In the genomic region with DNA sequence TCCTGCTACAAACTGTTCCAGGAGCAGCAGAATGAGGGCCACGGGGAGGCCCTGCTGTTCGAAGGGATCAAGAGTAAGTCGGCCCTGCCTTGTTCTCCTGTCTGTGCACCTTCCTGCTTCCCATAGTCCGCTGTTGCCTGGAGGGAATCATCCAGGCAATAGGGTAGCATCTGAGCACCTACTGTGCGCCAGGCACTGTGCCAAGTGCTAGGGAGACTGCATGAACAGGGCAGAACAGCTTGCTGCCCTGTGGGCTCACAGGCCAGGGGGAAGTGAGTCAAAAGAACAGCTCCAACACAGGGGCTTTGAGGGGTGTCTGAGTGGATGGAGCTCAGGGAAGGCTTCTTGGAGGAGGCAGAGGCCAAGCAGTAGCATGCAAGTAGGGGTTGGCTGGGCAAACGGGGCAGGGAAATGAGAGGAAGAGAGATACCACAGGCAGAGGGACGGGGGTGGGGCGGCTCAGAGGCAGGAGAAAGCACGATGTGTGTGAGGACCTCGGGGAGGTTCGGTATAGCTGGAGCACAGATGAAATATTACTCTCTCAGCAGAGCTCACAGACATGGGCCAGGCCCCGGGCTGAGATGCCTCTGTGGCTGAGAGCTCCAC, we compare ENCODE assay signal across 18 cellular contexts. TPM values are rescaled to one million over a fixed set of nuclear protein-coding genes. Genes with fewer than 3 reads are reported as not detected.
A peak's percentile ranks its signal among the peaks of the same experiment; 100 is the strongest.
DNase-seq lines count a peak whose midpoint lies in the region; ATAC-seq and TF ChIP-seq lines count a peak whose summit lies in the region.
"Had no signal": no experiment of that assay in that cellular context is flagged by ENCODE, and none has a peak within 500 bp of the region (broad histone marks: within the 10 kb centered on the region; RNA-seq: fewer than 3 reads in every experiment).

No MANE protein-coding gene starts in this region.

- no peak for TF ChIP-seq CTCF in WTC11 (IDR thresholded peaks at IDR 0.05)

- POLR2A ChIA-PET in WTC11 (lab: Charles Lee), result no interaction called here

- peak; percentile 37 for DNase-seq in activated naive CD4-positive, alpha-beta T cell treated with anti-CD3 and anti-CD28 coated beads, Interleukin-2, amount 10 ng/mL, durations not matched to agents 7 days and 5 days
- no peak for DNase-seq in activated naive CD4-positive, alpha-beta T cell treated with anti-CD3 and anti-CD28 coated beads, Interleukin-2, amount 50 U/mL, for 16 hours
- no peak for DNase-seq in WTC11 (ENCODE audit: low spot score)
- DNase-seq in central memory CD8-positive, alpha-beta T cell (ENCODE audit: low spot score in 2 of 2), result no peak
- DNase-seq in stimulated activated naive B cell treated with anti-CD40 and anti-IgM and Interleukin-4, amounts not matched to agents 10 μg/mL and 1 μg/mL and 100 μg/mL, for 72 hours, result no peak
- no peak for DNase-seq in NCI-H1417 treated with DMSO at 0.1 percent for 48 hours (lab: John Stamatoyannopoulos, UW)
- DNase-seq in OCI-M1 (lab: John Stamatoyannopoulos, UW), result no peak
- no peak for DNase-seq in NAMALWA (ENCODE audit: low spot score)
- DNase-seq: ACHN; anterior cingulate cortex; effector memory CD8-positive, alpha-beta T cell; hippocampal formation; kidney; NCI-H1694 treated with DMSO at 0.1 percent for 48 hours; nephron progenitor cell; NK-92 treated with Interleukin-12 subunit alpha and Interleukin-12 subunit beta, amount 100 ng/mL, for 24 hours; retina had no signal

- peak overlapping the region; percentile 60 for H3K27ac Mint-ChIP-seq in activated naive CD4-positive, alpha-beta T cell treated with anti-CD3 and anti-CD28 coated beads, Interleukin-2, amount 10 ng/mL, durations not matched to agents 7 days and 5 days
- peak overlapping the region; percentile 65; the same call in 1 of the 2 replicates for H3K27ac Mint-ChIP-seq in WTC11
- H3K27ac Mint-ChIP-seq in central memory CD8-positive, alpha-beta T cell (ENCODE audit: low read depth), result no peak overlapping the region
- H3K27ac Mint-ChIP-seq in stimulated activated naive B cell treated with anti-CD40 and anti-IgM and Interleukin-4, amounts not matched to agents 10 μg/mL and 1 μg/mL and 100 μg/mL, for 72 hours, result no peak overlapping the region
- H3K27ac Mint-ChIP-seq: effector memory CD8-positive, alpha-beta T cell; nephron progenitor cell had no signal

- CTCF ChIA-PET in activated naive CD4-positive, alpha-beta T cell treated with anti-CD3 and anti-CD28 coated beads, Interleukin-2, amount 10 ng/mL, durations not matched to agents 7 days and 5 days (lab: Charles Lee), result interaction anchor here (1.4 kb wide), 1 partner anchor 20 kb away, joined by 4 read pairs; no protein-coding TSS in a partner anchor
- CTCF ChIA-PET in WTC11 (lab: Charles Lee), result interaction anchor here (0.6 to 2.1 kb wide), 5 partner anchors 15 to 50 kb away, joined by 3 to 12 read pairs (median 3); partner anchors contain the start of gene PADI6

- H3K36me3 Mint-ChIP-seq in activated naive CD4-positive, alpha-beta T cell treated with anti-CD3 and anti-CD28 coated beads, Interleukin-2, amount 10 ng/mL, durations not matched to agents 7 days and 5 days, result no peaks in the 10 kb centered on the region
- no peaks in the 10 kb centered on the region for H3K36me3 Mint-ChIP-seq in WTC11
- no peaks in the 10 kb centered on the region for H3K36me3 Mint-ChIP-seq in central memory CD8-positive, alpha-beta T cell (ENCODE audit: insufficient read depth)
- no peaks in the 10 kb centered on the region for H3K36me3 Mint-ChIP-seq in stimulated activated naive B cell treated with anti-CD40 and anti-IgM and Interleukin-4, amounts not matched to agents 10 μg/mL and 1 μg/mL and 100 μg/mL, for 72 hours

- H3K9me3 Mint-ChIP-seq in activated naive CD4-positive, alpha-beta T cell treated with anti-CD3 and anti-CD28 coated beads, Interleukin-2, amount 10 ng/mL, durations not matched to agents 7 days and 5 days, result no peaks in the 10 kb centered on the region
- no peaks in the 10 kb centered on the region for H3K9me3 Mint-ChIP-seq in WTC11
- no peaks in the 10 kb centered on the region for H3K9me3 Mint-ChIP-seq in central memory CD8-positive, alpha-beta T cell
- H3K9me3 Mint-ChIP-seq in stimulated activated naive B cell treated with anti-CD40 and anti-IgM and Interleukin-4, amounts not matched to agents 10 μg/mL and 1 μg/mL and 100 μg/mL, for 72 hours, result no peaks in the 10 kb centered on the region
- H3K9me3 Mint-ChIP-seq: effector memory CD8-positive, alpha-beta T cell; nephron progenitor cell had no signal

- ATAC-seq in WTC11, result no peak
- ATAC-seq in central memory CD8-positive, alpha-beta T cell (replicated peaks; ENCODE audit: extremely low read depth, poor library complexity, severe bottlenecking), result no peak
- peak; percentile 18 to 23 for ATAC-seq in stimulated activated naive B cell treated with anti-CD40 and anti-IgM and Interleukin-4, amounts not matched to agents 10 μg/mL and 1 μg/mL and 100 μg/mL, for 72 hours (replicated peaks)
- ATAC-seq: effector memory CD8-positive, alpha-beta T cell had no signal

- peaks cover 12% of the 10 kb centered on the region for H3K4me1 Mint-ChIP-seq in activated naive CD4-positive, alpha-beta T cell treated with anti-CD3 and anti-CD28 coated beads, Interleukin-2, amount 10 ng/mL, durations not matched to agents 7 days and 5 days
- H3K4me1 Mint-ChIP-seq in WTC11, result peaks cover 10% of the 10 kb centered on the region; the same call in 1 of the 2 replicates
- H3K4me1 Mint-ChIP-seq in central memory CD8-positive, alpha-beta T cell, result no peaks in the 10 kb centered on the region
- H3K4me1 Mint-ChIP-seq in stimulated activated naive B cell treated with anti-CD40 and anti-IgM and Interleukin-4, amounts not matched to agents 10 μg/mL and 1 μg/mL and 100 μg/mL, for 72 hours, result peaks cover 15 to 20% of the 10 kb centered on the region in 2 donors

- H3K4me3 Mint-ChIP-seq in activated naive CD4-positive, alpha-beta T cell treated with anti-CD3 and anti-CD28 coated beads, Interleukin-2, amount 10 ng/mL, durations not matched to agents 7 days and 5 days, result peak overlapping the region; percentile 55
- H3K4me3 Mint-ChIP-seq in WTC11, result no peak overlapping the region
- H3K4me3 Mint-ChIP-seq in central memory CD8-positive, alpha-beta T cell, result peak overlapping the region; percentile 29
- peak overlapping the region; percentile 22 to 40 for H3K4me3 Mint-ChIP-seq in stimulated activated naive B cell treated with anti-CD40 and anti-IgM and Interleukin-4, amounts not matched to agents 10 μg/mL and 1 μg/mL and 100 μg/mL, for 72 hours
- H3K4me3 Mint-ChIP-seq: effector memory CD8-positive, alpha-beta T cell; nephron progenitor cell had no signal

- peaks cover 6% of the 10 kb centered on the region for H3K27me3 Mint-ChIP-seq in activated naive CD4-positive, alpha-beta T cell treated with anti-CD3 and anti-CD28 coated beads, Interleukin-2, amount 10 ng/mL, durations not matched to agents 7 days and 5 days
- H3K27me3 Mint-ChIP-seq in WTC11 (ENCODE audit: low read depth), result peaks cover 3% of the 10 kb centered on the region; the same call in 1 of the 2 replicates
- peaks cover 46% of the 10 kb centered on the region for H3K27me3 Mint-ChIP-seq in central memory CD8-positive, alpha-beta T cell
- peaks cover 11% of the 10 kb centered on the region in 2 donors for H3K27me3 Mint-ChIP-seq in stimulated activated naive B cell treated with anti-CD40 and anti-IgM and Interleukin-4, amounts not matched to agents 10 μg/mL and 1 μg/mL and 100 μg/mL, for 72 hours

TF ChIP-seq in WTC11, 78 proteins besides CTCF, POLR2A, EP300 and RAD21 (continues in another document):
- TF ChIP-seq JAZF1 (CRISPR knock-in tag; IDR thresholded peaks at IDR 0.05) (no peak), NFE2L1 (CRISPR knock-in tag; IDR thresholded peaks at IDR 0.05) (no peak), NFYB (CRISPR knock-in tag; conservative IDR thresholded peaks at IDR 0.05; ENCODE audit: low read depth) (no peak)
- TF ChIP-seq, protein P1, sequence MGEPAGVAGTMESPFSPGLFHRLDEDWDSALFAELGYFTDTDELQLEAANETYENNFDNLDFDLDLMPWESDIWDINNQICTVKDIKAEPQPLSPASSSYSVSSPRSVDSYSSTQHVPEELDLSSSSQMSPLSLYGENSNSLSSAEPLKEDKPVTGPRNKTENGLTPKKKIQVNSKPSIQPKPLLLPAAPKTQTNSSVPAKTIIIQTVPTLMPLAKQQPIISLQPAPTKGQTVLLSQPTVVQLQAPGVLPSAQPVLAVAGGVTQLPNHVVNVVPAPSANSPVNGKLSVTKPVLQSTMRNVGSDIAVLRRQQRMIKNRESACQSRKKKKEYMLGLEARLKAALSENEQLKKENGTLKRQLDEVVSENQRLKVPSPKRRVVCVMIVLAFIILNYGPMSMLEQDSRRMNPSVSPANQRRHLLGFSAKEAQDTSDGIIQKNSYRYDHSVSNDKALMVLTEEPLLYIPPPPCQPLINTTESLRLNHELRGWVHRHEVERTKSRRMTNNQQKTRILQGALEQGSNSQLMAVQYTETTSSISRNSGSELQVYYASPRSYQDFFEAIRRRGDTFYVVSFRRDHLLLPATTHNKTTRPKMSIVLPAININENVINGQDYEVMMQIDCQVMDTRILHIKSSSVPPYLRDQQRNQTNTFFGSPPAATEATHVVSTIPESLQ (CRISPR knock-in tag; IDR thresholded peaks at IDR 0.05), result no peak
- TF ChIP-seq, protein P2, sequence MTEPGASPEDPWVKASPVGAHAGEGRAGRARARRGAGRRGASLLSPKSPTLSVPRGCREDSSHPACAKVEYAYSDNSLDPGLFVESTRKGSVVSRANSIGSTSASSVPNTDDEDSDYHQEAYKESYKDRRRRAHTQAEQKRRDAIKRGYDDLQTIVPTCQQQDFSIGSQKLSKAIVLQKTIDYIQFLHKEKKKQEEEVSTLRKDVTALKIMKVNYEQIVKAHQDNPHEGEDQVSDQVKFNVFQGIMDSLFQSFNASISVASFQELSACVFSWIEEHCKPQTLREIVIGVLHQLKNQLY (CRISPR knock-in tag; IDR thresholded peaks at IDR 0.05), result no peak

RNA-seq across cellular contexts. Expression of gene PADI6, which starts 15.5 kb away (rescaled TPM):
- not detected in 3 replicates for total RNA-seq in WTC11 (2021)
- total RNA-seq: kidney, M059J had no signal

RNA-seq across cellular contexts. Expression of gene PADI4, which starts 48.5 kb away (rescaled TPM):
- 0.26 to 0.39 TPM (median 0.27 TPM) in 3 replicates for total RNA-seq in WTC11 (2021)

Comparison
In these comparisons a context has a peak if more than half of its experiments do, and no peak if none do; other contexts are left out.
1. H3K27ac Mint-ChIP-seq: peak in activated naive CD4-positive, alpha-beta T cell treated with anti-CD3 and anti-CD28 coated beads, Interleukin-2, amount 10 ng/mL, durations not matched to agents 7 days and 5 days (single experiment) and WTC11 (single experiment); none in central memory CD8-positive, alpha-beta T cell (single experiment) and stimulated activated naive B cell treated with anti-CD40 and anti-IgM and Interleukin-4, amounts not matched to agents 10 μg/mL and 1 μg/mL and 100 μg/mL, for 72 hours (single experiment).
2. ATAC-seq: peak in stimulated activated naive B cell treated with anti-CD40 and anti-IgM and Interleukin-4, amounts not matched to agents 10 μg/mL and 1 μg/mL and 100 μg/mL, for 72 hours (2 of 2); none in WTC11 (single experiment) and central memory CD8-positive, alpha-beta T cell (single experiment).